In the genomic region with DNA sequence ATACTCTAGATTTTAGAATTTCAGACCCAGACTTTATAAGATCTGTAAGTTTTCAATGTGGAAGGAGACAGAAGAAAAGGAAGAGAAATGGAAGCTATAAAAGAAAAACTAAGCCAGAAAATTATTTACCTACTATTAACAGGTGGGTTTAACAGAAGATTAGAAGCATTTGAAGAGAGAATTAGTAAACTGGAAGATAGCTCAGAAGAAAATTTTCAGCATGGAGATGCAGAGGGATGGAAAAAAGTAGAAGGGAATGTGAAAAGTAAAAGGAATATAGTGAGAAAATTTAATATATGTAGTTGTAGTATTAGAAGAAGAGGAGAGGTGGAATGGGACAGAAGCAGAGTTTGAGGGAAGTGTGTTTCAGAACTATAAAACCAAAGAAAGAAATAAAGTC, we compare ENCODE assay signal across 19 cellular contexts. TPM values are rescaled to one million over a fixed set of nuclear protein-coding genes. Genes with fewer than 3 reads are reported as not detected.
A peak's percentile ranks its signal among the peaks of the same experiment; 100 is the strongest.
DNase-seq lines count a peak whose midpoint lies in the region; ATAC-seq and TF ChIP-seq lines count a peak whose summit lies in the region.
"Had no signal": no experiment of that assay in that cellular context is flagged by ENCODE, and none has a peak within 500 bp of the region (broad histone marks: within the 10 kb centered on the region; RNA-seq: fewer than 3 reads in every experiment).

No MANE protein-coding gene starts in this region.

- DNase-seq in activated naive CD4-positive, alpha-beta T cell (lab: John Stamatoyannopoulos, UW) = no peak
- DNase-seq in endodermal cell (no peak), adrenal gland (no peak)
- DNase-seq in stimulated activated CD4-positive, alpha-beta T cell treated with anti-CD3 and anti-CD28 coated beads, Interleukin-4, amount 100 ng/mL, for 4 hours = no peak
- DNase-seq: ACHN; BE2C; C1 segment of cervical spinal cord; Caco-2; CD4-positive, CD25-positive, alpha-beta regulatory T cell; DMS153; DMS79; GDM1; GM23248; KG1 had no signal

- no peak for TF ChIP-seq CTCF in HEK293 (tag by site-specific recombination; IDR thresholded peaks at IDR 0.05)
- no peak for TF ChIP-seq CTCF in endodermal cell (conservative IDR thresholded peaks at IDR 0.05)
- no peak for TF ChIP-seq CTCF in adrenal gland (IDR thresholded peaks at IDR 0.05)

- H3K4me3 Mint-ChIP-seq in activated naive CD4-positive, alpha-beta T cell treated with anti-CD3 and anti-CD28 coated beads, Interleukin-2, amount 50 U/mL, for 24 hours = no peak overlapping the region
- no peak overlapping the region for H3K4me3 Mint-ChIP-seq in endodermal cell
- H3K4me3 Mint-ChIP-seq: CD4-positive, CD25-positive, alpha-beta regulatory T cell; IgD-negative memory B cell had no signal

- CTCF ChIA-PET in HEK293 (lab: Yijun Ruan, JAX) = interaction anchor here (0.7 to 1.7 kb wide), 3 partner anchors 43 to 84 kb away, joined by 3 to 5 read pairs (median 4); no protein-coding TSS in a partner anchor

- no peak overlapping the region for H3K9ac ChIP-seq in endodermal cell (ENCODE audit: extremely low read depth, low read length, poor library complexity, severe bottlenecking)
- H3K9ac ChIP-seq: GM23248 had no signal

- H3K4me3 ChIP-seq in HEK293 (ENCODE audit: low read depth, low read length) (no peak overlapping the region), endodermal cell (ENCODE audit: low read length) (peak overlapping the region; percentile 34), adrenal gland (no peak overlapping the region)
- H3K4me3 ChIP-seq: GM23248, HAP-1 had no signal

- peaks cover 0 to 10% of the 10 kb centered on the region in 2 experiments; a peak in 1 of 3 replicates for H3K36me3 ChIP-seq in HEK293 (ENCODE audit: control insufficient read depth in 2 of 2, insufficient read depth in 1 of 2, low read length in 2 of 2)
- peaks cover 29% of the 10 kb centered on the region for H3K36me3 ChIP-seq in endodermal cell (ENCODE audit: control insufficient read depth, insufficient read depth, low read length)
- no peaks in the 10 kb centered on the region for H3K36me3 ChIP-seq in adrenal gland (replicated peaks in 1 of 2)
- H3K36me3 ChIP-seq: BE2C had no signal

- no peak for TF ChIP-seq POLR2A in adrenal gland (IDR thresholded peaks at IDR 0.05)

- peaks cover 23% of the 10 kb centered on the region for H3K9me3 Mint-ChIP-seq in activated naive CD4-positive, alpha-beta T cell treated with anti-CD3 and anti-CD28 coated beads, Interleukin-2, amount 50 U/mL, for 24 hours
- H3K9me3 Mint-ChIP-seq in endodermal cell = peaks cover 27% of the 10 kb centered on the region

- peak overlapping the region; percentile 46 for H3K27ac Mint-ChIP-seq in activated naive CD4-positive, alpha-beta T cell treated with anti-CD3 and anti-CD28 coated beads, Interleukin-2, amount 50 U/mL, for 24 hours
- H3K27ac Mint-ChIP-seq in endodermal cell = no peak overlapping the region

- ATAC-seq in GM21737 (IDR thresholded peaks at IDR 0.05; ENCODE audit: unreplicated experiment) = no peak

- H3K4me1 ChIP-seq in HEK293 (ENCODE audit: control insufficient read depth, insufficient read depth, low read length) = no peaks in the 10 kb centered on the region
- no peaks in the 10 kb centered on the region for H3K4me1 ChIP-seq in endodermal cell (ENCODE audit: control insufficient read depth, insufficient read depth, low read length)
- peaks cover 0 to 53% of the 10 kb centered on the region in 2 donors for H3K4me1 ChIP-seq in adrenal gland (replicated peaks in 1 of 2)
- H3K4me1 ChIP-seq: BE2C, Caco-2, HAP-1 had no signal

- H3K27me3 Mint-ChIP-seq in activated naive CD4-positive, alpha-beta T cell treated with anti-CD3 and anti-CD28 coated beads, Interleukin-2, amount 50 U/mL, for 24 hours = no peaks in the 10 kb centered on the region
- no peaks in the 10 kb centered on the region for H3K27me3 Mint-ChIP-seq in endodermal cell (ENCODE audit: insufficient read depth)
- H3K27me3 Mint-ChIP-seq: CD4-positive, CD25-positive, alpha-beta regulatory T cell; IgD-negative memory B cell had no signal

- H3K36me3 Mint-ChIP-seq in activated naive CD4-positive, alpha-beta T cell treated with anti-CD3 and anti-CD28 coated beads, Interleukin-2, amount 50 U/mL, for 24 hours = peaks cover 27% of the 10 kb centered on the region
- H3K36me3 Mint-ChIP-seq in endodermal cell (ENCODE audit: low read depth) = peaks cover 46% of the 10 kb centered on the region

- H3K9me3 ChIP-seq in HEK293 (ENCODE audit: control insufficient read depth, insufficient read depth, low read depth, low read length) (no peaks in the 10 kb centered on the region; the same call in 1 of the 2 replicates), endodermal cell (ENCODE audit: control insufficient read depth, low read length) (peaks cover 46% of the 10 kb centered on the region), adrenal gland (replicated peaks in 1 of 3) (no peaks in the 10 kb centered on the region)
- H3K9me3 ChIP-seq: BE2C had no signal

- H3K27me3 ChIP-seq in endodermal cell (ENCODE audit: control insufficient read depth, insufficient read depth, low read length, poor library complexity, severe bottlenecking) (no peaks in the 10 kb centered on the region), adrenal gland (no peaks in the 10 kb centered on the region)
- H3K27me3 ChIP-seq: BE2C had no signal

- no peak overlapping the region for H3K27ac ChIP-seq in HEK293 (ENCODE audit: extremely low read depth, low read depth, low read length)
- no peak overlapping the region for H3K27ac ChIP-seq in endodermal cell (ENCODE audit: low read depth, low read length)
- H3K27ac ChIP-seq in adrenal gland = no peak overlapping the region
- H3K27ac ChIP-seq: GM23248 had no signal

- intact Hi-C loops in adrenal gland (cut with DNase I) = no loop called here

- POLR2A ChIA-PET in HEK293 (lab: Yijun Ruan, JAX) = no interaction called here

- peaks cover 73% of the 10 kb centered on the region for H3K4me1 Mint-ChIP-seq in activated naive CD4-positive, alpha-beta T cell treated with anti-CD3 and anti-CD28 coated beads, Interleukin-2, amount 50 U/mL, for 24 hours
- peaks cover under 1% of the 10 kb centered on the region for H3K4me1 Mint-ChIP-seq in endodermal cell

TF ChIP-seq in HEK293, 187 proteins besides CTCF, POLR2A, EP300 and RAD21 (continues in another document):
- TF ChIP-seq ZIC2 (tag by site-specific recombination; IDR thresholded peaks at IDR 0.05) = no peak
- TF ChIP-seq ZNF639 (tag by site-specific recombination; IDR thresholded peaks at IDR 0.05) = no peak
- no peak for TF ChIP-seq ZNF561 (tag by site-specific recombination; IDR thresholded peaks at IDR 0.05; ENCODE audit: borderline replicate concordance)
- TF ChIP-seq, protein P1, sequence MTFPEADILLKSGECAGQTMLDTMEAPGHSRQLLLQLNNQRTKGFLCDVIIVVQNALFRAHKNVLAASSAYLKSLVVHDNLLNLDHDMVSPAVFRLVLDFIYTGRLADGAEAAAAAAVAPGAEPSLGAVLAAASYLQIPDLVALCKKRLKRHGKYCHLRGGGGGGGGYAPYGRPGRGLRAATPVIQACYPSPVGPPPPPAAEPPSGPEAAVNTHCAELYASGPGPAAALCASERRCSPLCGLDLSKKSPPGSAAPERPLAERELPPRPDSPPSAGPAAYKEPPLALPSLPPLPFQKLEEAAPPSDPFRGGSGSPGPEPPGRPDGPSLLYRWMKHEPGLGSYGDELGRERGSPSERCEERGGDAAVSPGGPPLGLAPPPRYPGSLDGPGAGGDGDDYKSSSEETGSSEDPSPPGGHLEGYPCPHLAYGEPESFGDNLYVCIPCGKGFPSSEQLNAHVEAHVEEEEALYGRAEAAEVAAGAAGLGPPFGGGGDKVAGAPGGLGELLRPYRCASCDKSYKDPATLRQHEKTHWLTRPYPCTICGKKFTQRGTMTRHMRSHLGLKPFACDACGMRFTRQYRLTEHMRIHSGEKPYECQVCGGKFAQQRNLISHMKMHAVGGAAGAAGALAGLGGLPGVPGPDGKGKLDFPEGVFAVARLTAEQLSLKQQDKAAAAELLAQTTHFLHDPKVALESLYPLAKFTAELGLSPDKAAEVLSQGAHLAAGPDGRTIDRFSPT (tag by site-specific recombination; IDR thresholded peaks at IDR 0.05) = no peak
- peak; percentile 27; the same call in 1 of the 2 replicates for TF ChIP-seq MZF1 (tag by site-specific recombination; IDR thresholded peaks at IDR 0.05; ENCODE audit: borderline replicate concordance)
- no peak for TF ChIP-seq ZBTB49 (tag by site-specific recombination; IDR thresholded peaks at IDR 0.05; ENCODE audit: low read depth)

RNA-seq across cellular contexts. Expression of gene QKI, which starts 56.1 kb away (rescaled TPM):
- total RNA-seq in endodermal cell (100 to 1,000 TPM in 1 of 2 donors, 10 to 100 TPM in 1; 93.3 to 107 TPM), adrenal gland (100 to 1,000 TPM; 107 to 207 (median 153) TPM)
- polyA plus RNA-seq in endodermal cell (2013, experiment 1 of 2) = 258 TPM
- 233 TPM for polyA plus RNA-seq in endodermal cell (2013, experiment 2 of 2)
- 10 to 100 TPM; 10.3 to 89.5 (median 24.8) TPM for polyA plus RNA-seq in adrenal gland
